Comparison of ENCODE assay signal across 8 cellular contexts in genomic region chr1:119713039-119713537, GRCh38. TPM values are rescaled to one million over a fixed set of nuclear protein-coding genes. Genes with fewer than 3 reads are reported as not detected.
DNase-seq lines count a peak whose midpoint lies in the region; ATAC-seq, FAIRE-seq and TF ChIP-seq lines count a peak whose summit lies in the region.

No MANE protein-coding gene starts in this region.

- ATAC-seq in GM18502 (IDR thresholded peaks at IDR 0.05; ENCODE audit: poor library complexity, unreplicated experiment), result no peak

- DNase-seq in GM04504 (ENCODE audit: low read depth), result peak; percentile 4
- peak; percentile 38 for DNase-seq in NCI-H526 treated with DMSO at 0.1 percent for 48 hours (lab: John Stamatoyannopoulos, UW)
- peak; percentile 31 for DNase-seq in choroid plexus epithelial cell (ENCODE audit: low read depth)
- peak; percentile 59 for DNase-seq in midbrain (lab: John Stamatoyannopoulos, UW)
- no peak for DNase-seq in stimulated activated CD8-positive, alpha-beta memory T cell treated with anti-CD3 and anti-CD28 coated beads, Interleukin-4, amount 100 ng/mL, for 48 hours
- DNase-seq in epidermal melanocyte (ENCODE audit: insufficient read length, low spot score), result no peak
- DNase-seq in frontal cortex (ENCODE audit: low spot score in 2 of 2), result no peak

- peak overlapping the region; percentile 74 for H3K4me3 ChIP-seq in choroid plexus epithelial cell (ENCODE audit: low read depth, low read length)

- FAIRE-seq in frontal cortex (lab: Jason Lieb, UNC), result no peak

- no peak for TF ChIP-seq CTCF in choroid plexus epithelial cell (conservative IDR thresholded peaks at IDR 0.05; ENCODE audit: low read depth, low read length)

RNA-seq across cellular contexts. Expression of gene PHGDH, which starts 1.4 kb away (rescaled TPM):
- 13.0 TPM for total RNA-seq in frontal cortex

RNA-seq across cellular contexts. Expression of gene HMGCS2, which starts 55.6 kb away (rescaled TPM):
- total RNA-seq in frontal cortex, result not detected

Comparison
In these comparisons a context has a peak if more than half of its experiments do, and no peak if none do; other contexts are left out.
1. DNase-seq: peak in GM04504 (single experiment), NCI-H526 treated with DMSO at 0.1 percent for 48 hours (single experiment), choroid plexus epithelial cell (single experiment) and midbrain (single experiment); none in stimulated activated CD8-positive, alpha-beta memory T cell treated with anti-CD3 and anti-CD28 coated beads, Interleukin-4, amount 100 ng/mL, for 48 hours (single experiment), epidermal melanocyte (single experiment) and frontal cortex (0 of 2).